ENCODE assay signal across 18 cellular contexts in genomic region chr3:189721873-189722665, GRCh38.
"Had no signal": no experiment of that assay in that cellular context is flagged by ENCODE, and none has a peak within 500 bp of the region (broad histone marks: within the 10 kb centered on the region; RNA-seq: fewer than 3 reads in every experiment).

No MANE protein-coding gene starts in this region.

- FAIRE-seq: islet of Langerhans had no signal

- H3K9me3 Mint-ChIP-seq: activated CD4-positive, alpha-beta memory T cell treated with anti-CD3 and anti-CD28 coated beads for 36 hours; activated T-cell treated with anti-CD3 and anti-CD28 coated beads, Interleukin-2, amount 50 U/mL, for 4 hours; stimulated activated effector memory CD8-positive, alpha-beta T cell treated with anti-CD3 and anti-CD28 coated beads, Interleukin-12 subunit alpha, Interleukin-12 subunit beta, amount 100 ng/mL, for 72 hours had no signal

- H3K36me3 ChIP-seq: breast epithelium, esophagus squamous epithelium, neutrophil, right atrium auricular region, tibial artery had no signal

- ATAC-seq: activated T-cell treated with anti-CD3 and anti-CD28 coated beads, Interleukin-2, amount 50 U/mL, for 4 hours; foreskin keratinocyte; stimulated activated effector memory CD8-positive, alpha-beta T cell treated with anti-CD3 and anti-CD28 coated beads, Interleukin-12 subunit alpha, Interleukin-12 subunit beta, amount 100 ng/mL, for 72 hours had no signal

- H3K4me1 ChIP-seq: breast epithelium, esophagus squamous epithelium, right atrium auricular region, tibial artery had no signal

- H3K27ac ChIP-seq: breast epithelium, esophagus squamous epithelium, foreskin keratinocyte, neutrophil, right atrium auricular region, tibial artery had no signal

- H3K4me1 Mint-ChIP-seq: stimulated activated effector memory CD8-positive, alpha-beta T cell treated with anti-CD3 and anti-CD28 coated beads, Interleukin-12 subunit alpha, Interleukin-12 subunit beta, amount 100 ng/mL, for 72 hours had no signal

- H3K4me3 Mint-ChIP-seq: activated CD4-positive, alpha-beta memory T cell treated with anti-CD3 and anti-CD28 coated beads for 36 hours; activated naive CD8-positive, alpha-beta T cell; activated T-cell treated with anti-CD3 and anti-CD28 coated beads, Interleukin-2, amount 50 U/mL, for 4 hours; stimulated activated effector memory CD8-positive, alpha-beta T cell treated with anti-CD3 and anti-CD28 coated beads, Interleukin-12 subunit alpha, Interleukin-12 subunit beta, amount 100 ng/mL, for 72 hours had no signal

- H3K27ac Mint-ChIP-seq: activated CD4-positive, alpha-beta memory T cell treated with anti-CD3 and anti-CD28 coated beads for 36 hours; activated naive CD8-positive, alpha-beta T cell; stimulated activated effector memory CD8-positive, alpha-beta T cell treated with anti-CD3 and anti-CD28 coated beads, Interleukin-12 subunit alpha, Interleukin-12 subunit beta, amount 100 ng/mL, for 72 hours had no signal

- DNase-seq: activated CD4-positive, alpha-beta memory T cell treated with anti-CD3 and anti-CD28 coated beads for 36 hours; activated CD4-positive, alpha-beta T cell treated with anti-CD3 and anti-CD28 coated beads for 1 hour; activated effector memory CD4-positive, alpha-beta T cell treated with anti-CD3 and anti-CD28 coated beads, Interleukin-2, amount 50 U/mL, for 16 hours; activated T-cell treated with anti-CD3 and anti-CD28 coated beads, Interleukin-2, amount 50 U/mL, for 4 hours; anterior cingulate cortex; esophagus squamous epithelium; foreskin keratinocyte; head of caudate nucleus; midbrain; posterior cingulate gyrus; tibial artery had no signal

- H3K9me3 ChIP-seq: breast epithelium, esophagus squamous epithelium, neutrophil, right atrium auricular region, tibial artery had no signal

- H3K4me3 ChIP-seq: breast epithelium, esophagus squamous epithelium, right atrium auricular region, skin epidermis, tibial artery had no signal

- H3K36me3 Mint-ChIP-seq: activated CD4-positive, alpha-beta memory T cell treated with anti-CD3 and anti-CD28 coated beads for 36 hours; activated naive CD8-positive, alpha-beta T cell; stimulated activated effector memory CD8-positive, alpha-beta T cell treated with anti-CD3 and anti-CD28 coated beads, Interleukin-12 subunit alpha, Interleukin-12 subunit beta, amount 100 ng/mL, for 72 hours had no signal

- H3K27me3 ChIP-seq: breast epithelium, esophagus squamous epithelium, foreskin keratinocyte, neutrophil, right atrium auricular region, tibial artery had no signal

- H3K27me3 Mint-ChIP-seq: activated CD4-positive, alpha-beta memory T cell treated with anti-CD3 and anti-CD28 coated beads for 36 hours; activated naive CD8-positive, alpha-beta T cell had no signal
